Comparison of ENCODE assay signal across 21 cellular contexts in the genomic region with DNA sequence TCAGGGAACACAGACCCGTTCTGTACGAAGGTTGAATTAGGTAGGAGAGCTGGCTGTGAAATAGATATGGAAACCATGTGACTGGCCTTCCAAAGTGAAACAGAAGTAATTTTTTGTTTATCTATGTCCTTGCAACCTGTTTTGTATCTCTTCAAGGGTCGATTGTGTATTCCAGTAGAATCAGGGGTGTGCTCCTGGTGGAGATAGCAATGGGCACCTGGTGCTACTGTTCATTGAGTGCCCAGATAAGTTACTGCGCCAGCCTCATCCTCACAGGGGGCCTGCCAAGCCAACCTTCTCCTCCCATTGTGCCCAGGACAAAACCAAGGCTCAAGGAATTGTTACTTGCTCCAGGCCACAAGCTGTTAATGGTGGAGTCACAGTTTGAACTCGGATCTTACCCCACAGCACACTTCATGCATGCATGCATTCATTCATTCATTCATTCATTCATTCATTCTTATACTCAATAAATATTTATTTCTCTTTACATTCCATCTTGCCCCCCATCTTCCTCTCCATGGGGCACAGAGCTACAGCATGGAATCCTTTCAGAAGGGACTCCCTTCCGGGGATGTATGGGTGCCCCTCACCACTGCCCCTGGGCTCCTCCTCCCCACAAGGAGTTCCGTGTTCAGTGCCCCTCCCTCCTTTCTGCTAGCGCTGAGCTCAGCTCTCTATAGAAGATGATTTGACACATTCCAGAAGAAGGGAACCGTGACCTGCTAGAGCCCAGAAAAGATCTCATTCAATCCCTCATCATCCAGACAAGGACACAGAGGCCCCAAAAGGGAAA. TPM values are rescaled to one million over a fixed set of nuclear protein-coding genes. Genes with fewer than 3 reads are reported as not detected.
DNase-seq lines count a peak whose midpoint lies in the region; ATAC-seq, FAIRE-seq and TF ChIP-seq lines count a peak whose summit lies in the region.
"Had no signal": no experiment of that assay in that cellular context is flagged by ENCODE, and none has a peak within 500 bp of the region (broad histone marks: within the 10 kb centered on the region; RNA-seq: fewer than 3 reads in every experiment).

No MANE protein-coding gene starts in this region.

- H3K36me3 ChIP-seq in endodermal cell (ENCODE audit: control insufficient read depth, insufficient read depth, low read length) (no peaks in the 10 kb centered on the region), neuronal stem cell (replicated peaks in 1 of 2; ENCODE audit: control insufficient read depth in 2 of 2, insufficient read depth in 2 of 2, low read length in 2 of 2) (no peaks in the 10 kb centered on the region)
- H3K36me3 ChIP-seq: Peyer's patch had no signal

- H3K4me2 ChIP-seq in neuronal stem cell (ENCODE audit: insufficient read depth, low read length, poor library complexity, severe bottlenecking) = peak overlapping the region; percentile 18

- in situ Hi-C loops in Caki2 (cut with HindIII; ENCODE audit: low pct_unique_long_range_greater_than_20kb, low sequenced_read_pairs) = no loop called here

- H3K27ac Mint-ChIP-seq in endodermal cell = peak overlapping the region; percentile 88
- H3K27ac Mint-ChIP-seq: activated CD8-positive, alpha-beta T cell treated with anti-CD3 and anti-CD28 coated beads for 36 hours; activated naive CD8-positive, alpha-beta T cell treated with anti-CD3 and anti-CD28 coated beads for 36 hours; naive thymus-derived CD4-positive, alpha-beta T cell; stimulated activated naive CD8-positive, alpha-beta T cell treated with anti-CD3 and anti-CD28 coated beads, Interleukin-15, amount 100 ng/mL, for 72 hours had no signal

- peak overlapping the region; percentile 70 for H3K27ac ChIP-seq in endodermal cell (ENCODE audit: low read depth, low read length)
- peak overlapping the region; percentile 80 for H3K27ac ChIP-seq in neuronal stem cell (replicated peaks; ENCODE audit: low read length)
- no peak overlapping the region for H3K27ac ChIP-seq in foreskin keratinocyte
- H3K27ac ChIP-seq: Peyer's patch had no signal

- H3K27me3 ChIP-seq in endodermal cell (ENCODE audit: control insufficient read depth, insufficient read depth, low read length, poor library complexity, severe bottlenecking) (no peaks in the 10 kb centered on the region), neuronal stem cell (ENCODE audit: control insufficient read depth in 3 of 3, insufficient read depth in 3 of 3, low read depth in 1 of 3, low read length in 3 of 3) (no peaks in the 10 kb centered on the region), foreskin keratinocyte (peaks cover 4% of the 10 kb centered on the region)
- H3K27me3 ChIP-seq: Peyer's patch had no signal

- H3K18ac ChIP-seq in neuronal stem cell (ENCODE audit: low read length) = peak overlapping the region; percentile 82

- peak overlapping the region; percentile 79 for H2AK5ac ChIP-seq in neuronal stem cell (ENCODE audit: low read depth, low read length)

- H3K79me1 ChIP-seq in neuronal stem cell (ENCODE audit: low read depth, low read length) = no peaks in the 10 kb centered on the region

- no peak overlapping the region for H4K8ac ChIP-seq in neuronal stem cell (ENCODE audit: low read depth, low read length)

- no peak overlapping the region for H3K9ac ChIP-seq in endodermal cell (ENCODE audit: extremely low read depth, low read length, poor library complexity, severe bottlenecking)
- H3K9ac ChIP-seq in neuronal stem cell (ENCODE audit: low read depth, low read length, poor library complexity) = no peak overlapping the region

- no peak overlapping the region for H3K14ac ChIP-seq in neuronal stem cell (ENCODE audit: low read length)

- H2AFZ ChIP-seq in neuronal stem cell (ENCODE audit: low read length) = peak overlapping the region; percentile 59

- H3K36me3 Mint-ChIP-seq in endodermal cell (ENCODE audit: low read depth) = no peaks in the 10 kb centered on the region
- H3K36me3 Mint-ChIP-seq: activated naive CD8-positive, alpha-beta T cell treated with anti-CD3 and anti-CD28 coated beads for 36 hours; naive thymus-derived CD4-positive, alpha-beta T cell had no signal

- H3K4ac ChIP-seq in neuronal stem cell (ENCODE audit: low read length) = no peak overlapping the region

- peak overlapping the region; percentile 57 for H2BK5ac ChIP-seq in neuronal stem cell (ENCODE audit: low read length)

- TF ChIP-seq POLR2A in GM12891 (IDR thresholded peaks at IDR 0.05; ENCODE audit: low read depth, low read length) = no peak

- H3K4me3 Mint-ChIP-seq in endodermal cell = no peak overlapping the region
- H3K4me3 Mint-ChIP-seq: activated CD8-positive, alpha-beta T cell treated with anti-CD3 and anti-CD28 coated beads for 36 hours; activated naive CD8-positive, alpha-beta T cell treated with anti-CD3 and anti-CD28 coated beads for 36 hours; central memory CD8-positive, alpha-beta T cell; naive thymus-derived CD4-positive, alpha-beta T cell; stimulated activated naive CD8-positive, alpha-beta T cell treated with anti-CD3 and anti-CD28 coated beads, Interleukin-15, amount 100 ng/mL, for 72 hours had no signal

- H3K4me1 Mint-ChIP-seq in endodermal cell = peaks cover 64% of the 10 kb centered on the region
- H3K4me1 Mint-ChIP-seq: activated naive CD8-positive, alpha-beta T cell treated with anti-CD3 and anti-CD28 coated beads for 36 hours; central memory CD8-positive, alpha-beta T cell; naive thymus-derived CD4-positive, alpha-beta T cell; stimulated activated naive CD8-positive, alpha-beta T cell treated with anti-CD3 and anti-CD28 coated beads, Interleukin-15, amount 100 ng/mL, for 72 hours had no signal

- H3K4me3 ChIP-seq in endodermal cell (ENCODE audit: low read length) = no peak overlapping the region
- H3K4me3 ChIP-seq in neuronal stem cell (ENCODE audit: low read length in 2 of 2) = no peak overlapping the region
- H3K4me3 ChIP-seq: Peyer's patch had no signal

- TF ChIP-seq CTCF in endodermal cell (conservative IDR thresholded peaks at IDR 0.05) (no peak), foreskin keratinocyte (conservative IDR thresholded peaks at IDR 0.05) (no peak)

- H2BK15ac ChIP-seq in neuronal stem cell (ENCODE audit: low read length) = no peak overlapping the region

- H2BK12ac ChIP-seq in neuronal stem cell (ENCODE audit: low read length) = no peak overlapping the region

- H3K4me1 ChIP-seq in endodermal cell (ENCODE audit: control insufficient read depth, insufficient read depth, low read length) = peaks cover 19% of the 10 kb centered on the region
- H3K4me1 ChIP-seq in neuronal stem cell (ENCODE audit: control insufficient read depth in 2 of 2, insufficient read depth in 1 of 2, low read depth in 1 of 2, low read length in 2 of 2) = peaks cover 26 to 47% of the 10 kb centered on the region in 2 donors
- peaks cover 20% of the 10 kb centered on the region for H3K4me1 ChIP-seq in foreskin keratinocyte
- H3K4me1 ChIP-seq: Peyer's patch had no signal

- WGBS in endodermal cell (ENCODE audit: insufficient coverage in 1 of 2, insufficient read length in 1 of 2), 2 experiments = 80 to 87% methylated on average over 7 to 9 of the region's 9 CpGs
- no CpG with 5 or more reads among the region's 9 CpGs for WGBS in neuronal stem cell (ENCODE audit: extremely low coverage in 2 of 2, insufficient read length in 2 of 2, insufficient replicate concordance in 1 of 2), 2 donors

- DNase-seq in Caki2 (ENCODE audit: low read depth) = peak; percentile 88
- peak; percentile 91 for DNase-seq in RCC 7860 (ENCODE audit: low spot score)
- peak; percentile 68 for DNase-seq in endodermal cell
- no peak for DNase-seq in neuronal stem cell (ENCODE audit: low spot score)
- no peak for DNase-seq in inferior parietal cortex (ENCODE audit: extremely low spot score)
- no peak for DNase-seq in foreskin keratinocyte
- DNase-seq in GM12891 (ENCODE audit: insufficient read length, low spot score) = no peak
- no peak for DNase-seq in HUDEP-2 (lab: John Stamatoyannopoulos, UW; ENCODE audit: unreplicated experiment in 76 of 76)
- DNase-seq: activated CD8-positive, alpha-beta T cell treated with anti-CD3 and anti-CD28 coated beads for 36 hours; activated naive CD8-positive, alpha-beta T cell treated with anti-CD3 and anti-CD28 coated beads for 36 hours; activated T-cell treated with anti-CD3 and anti-CD28 coated beads, Interleukin-2, amount 50 U/mL, for 48 hours; Caco-2; GOT3; left ventricle myocardium superior; naive thymus-derived CD4-positive, alpha-beta T cell; NCI-H2107; NCI-H774; Peyer's patch; stimulated activated naive CD8-positive, alpha-beta T cell treated with anti-CD3 and anti-CD28 coated beads, Interleukin-15, amount 100 ng/mL, for 72 hours had no signal

- no peaks in the 10 kb centered on the region for H3K9me3 Mint-ChIP-seq in endodermal cell
- H3K9me3 Mint-ChIP-seq: activated CD8-positive, alpha-beta T cell treated with anti-CD3 and anti-CD28 coated beads for 36 hours; activated naive CD8-positive, alpha-beta T cell treated with anti-CD3 and anti-CD28 coated beads for 36 hours; central memory CD8-positive, alpha-beta T cell; naive thymus-derived CD4-positive, alpha-beta T cell; stimulated activated naive CD8-positive, alpha-beta T cell treated with anti-CD3 and anti-CD28 coated beads, Interleukin-15, amount 100 ng/mL, for 72 hours had no signal

- no peak overlapping the region for H2BK120ac ChIP-seq in neuronal stem cell (ENCODE audit: low read depth, low read length)

- H3K27me3 Mint-ChIP-seq in endodermal cell (ENCODE audit: insufficient read depth) = no peaks in the 10 kb centered on the region
- H3K27me3 Mint-ChIP-seq: activated CD8-positive, alpha-beta T cell treated with anti-CD3 and anti-CD28 coated beads for 36 hours; activated naive CD8-positive, alpha-beta T cell treated with anti-CD3 and anti-CD28 coated beads for 36 hours; stimulated activated naive CD8-positive, alpha-beta T cell treated with anti-CD3 and anti-CD28 coated beads, Interleukin-15, amount 100 ng/mL, for 72 hours had no signal

- FAIRE-seq in RCC 7860 (lab: Jason Lieb, UNC) (no peak), GM12891 (lab: Jason Lieb, UNC) (no peak)

- H4K91ac ChIP-seq in neuronal stem cell (ENCODE audit: low read depth, low read length, poor library complexity) = no peak overlapping the region

- H3K23ac ChIP-seq in neuronal stem cell (ENCODE audit: low read depth, low read length, poor library complexity) = no peak overlapping the region

- H3K9me3 ChIP-seq in endodermal cell (ENCODE audit: control insufficient read depth, low read length) = no peaks in the 10 kb centered on the region
- H3K9me3 ChIP-seq in neuronal stem cell (replicated peaks in 1 of 2; ENCODE audit: control insufficient read depth in 2 of 2, insufficient read depth in 1 of 2, low read depth in 1 of 2, low read length in 2 of 2) = no peaks in the 10 kb centered on the region
- H3K9me3 ChIP-seq: Caco-2, Peyer's patch had no signal

- ATAC-seq in foreskin keratinocyte = no peak
- ATAC-seq: activated CD8-positive, alpha-beta T cell treated with anti-CD3 and anti-CD28 coated beads for 36 hours; left ventricle myocardium superior; naive thymus-derived CD4-positive, alpha-beta T cell; stimulated activated naive CD8-positive, alpha-beta T cell treated with anti-CD3 and anti-CD28 coated beads, Interleukin-15, amount 100 ng/mL, for 72 hours had no signal

RNA-seq across cellular contexts. Expression of gene ADORA1, which starts 24.0 kb away (rescaled TPM):
- total RNA-seq in Caki2 (2014; rRNA removed; shearing (Covaris generic); ENCODE audit: low replicate concordance) = 87.9 and 100 TPM in 2 replicates
- 1 to 10 TPM; 2.0 to 2.1 TPM for total RNA-seq in endodermal cell
- polyA plus RNA-seq in endodermal cell (2013, experiment 1 of 2) = 4.3 TPM
- polyA plus RNA-seq in endodermal cell (2013, experiment 2 of 2) = 4.1 TPM
- 4.7 TPM for polyA plus RNA-seq in neuronal stem cell (2013, experiment 1 of 2)
- polyA plus RNA-seq in neuronal stem cell (2013, experiment 2 of 2) = 4.6 TPM
- 0.21 and 0.71 TPM in 2 replicates for total RNA-seq in foreskin keratinocyte
- polyA plus RNA-seq in foreskin keratinocyte = 0.20 and 0.59 TPM in 2 replicates
- not detected for polyA plus RNA-seq in GM12891 (2012; ENCODE audit: low read depth, missing spikeins)
- total RNA-seq: activated CD8-positive, alpha-beta T cell treated with anti-CD3 and anti-CD28 coated beads for 36 hours; activated naive CD8-positive, alpha-beta T cell treated with anti-CD3 and anti-CD28 coated beads for 36 hours had no signal
- polyA plus RNA-seq: naive thymus-derived CD4-positive, alpha-beta T cell had no signal

RNA-seq across cellular contexts. Expression of gene MYBPH, which starts 24.1 kb away (rescaled TPM):
- not detected in 2 replicates for total RNA-seq in Caki2 (2014; rRNA removed; shearing (Covaris generic); ENCODE audit: low replicate concordance)
- total RNA-seq in endodermal cell (not detected), foreskin keratinocyte (not detected in 2 replicates)
- not detected for polyA plus RNA-seq in endodermal cell (2013, experiment 1 of 2)
- not detected for polyA plus RNA-seq in endodermal cell (2013, experiment 2 of 2)
- not detected for polyA plus RNA-seq in neuronal stem cell (2013, experiment 1 of 2)
- not detected for polyA plus RNA-seq in neuronal stem cell (2013, experiment 2 of 2)
- polyA plus RNA-seq in foreskin keratinocyte = not detected in 2 replicates
- polyA plus RNA-seq in GM12891 (2012; ENCODE audit: low read depth, missing spikeins) = 0.10 TPM
- total RNA-seq: activated CD8-positive, alpha-beta T cell treated with anti-CD3 and anti-CD28 coated beads for 36 hours; activated naive CD8-positive, alpha-beta T cell treated with anti-CD3 and anti-CD28 coated beads for 36 hours; HT1080; left ventricle myocardium superior; naive thymus-derived CD4-positive, alpha-beta T cell; Peyer's patch had no signal
- polyA plus RNA-seq: naive thymus-derived CD4-positive, alpha-beta T cell had no signal

RNA-seq across cellular contexts. Expression of gene CHI3L1, which starts 34.9 kb away (rescaled TPM):
- not detected in 2 replicates for total RNA-seq in Caki2 (2014; rRNA removed; shearing (Covaris generic); ENCODE audit: low replicate concordance)
- 1 to 10 TPM in 1 of 2 donors, under 1 TPM in 1; 0.18 to 1.1 TPM for total RNA-seq in endodermal cell
- polyA plus RNA-seq in endodermal cell (2013, experiment 1 of 2) = 0.71 TPM
- polyA plus RNA-seq in endodermal cell (2013, experiment 2 of 2) = 1.3 TPM
- 0.24 TPM for polyA plus RNA-seq in neuronal stem cell (2013, experiment 1 of 2)
- polyA plus RNA-seq in neuronal stem cell (2013, experiment 2 of 2) = 0.21 TPM
- not detected in 2 replicates for total RNA-seq in foreskin keratinocyte
- not detected in 2 replicates for polyA plus RNA-seq in foreskin keratinocyte
- 0.69 TPM for polyA plus RNA-seq in GM12891 (2012; ENCODE audit: low read depth, missing spikeins)
- total RNA-seq: activated CD8-positive, alpha-beta T cell treated with anti-CD3 and anti-CD28 coated beads for 36 hours; activated naive CD8-positive, alpha-beta T cell treated with anti-CD3 and anti-CD28 coated beads for 36 hours had no signal
- polyA plus RNA-seq: naive thymus-derived CD4-positive, alpha-beta T cell had no signal

Comparison
In these comparisons a context has a peak if more than half of its experiments do, and no peak if none do; other contexts are left out.
1. DNase-seq: peak in Caki2 (single experiment), RCC 7860 (single experiment) and endodermal cell (single experiment); none in neuronal stem cell (single experiment), inferior parietal cortex (single experiment), foreskin keratinocyte (0 of 2), GM12891 (single experiment) and HUDEP-2 (0 of 76).
2. RNA of gene ADORA1, which starts 24.0 kb away (total RNA-seq): 87.9 to 100 TPM in Caki2; 2.0 to 2.1 TPM in endodermal cell and 0.21 to 0.71 TPM in foreskin keratinocyte; every median in the first group is over 10 times any median in the second.